Comparison of ENCODE assay signal across 1 cellular context in the genomic region with DNA sequence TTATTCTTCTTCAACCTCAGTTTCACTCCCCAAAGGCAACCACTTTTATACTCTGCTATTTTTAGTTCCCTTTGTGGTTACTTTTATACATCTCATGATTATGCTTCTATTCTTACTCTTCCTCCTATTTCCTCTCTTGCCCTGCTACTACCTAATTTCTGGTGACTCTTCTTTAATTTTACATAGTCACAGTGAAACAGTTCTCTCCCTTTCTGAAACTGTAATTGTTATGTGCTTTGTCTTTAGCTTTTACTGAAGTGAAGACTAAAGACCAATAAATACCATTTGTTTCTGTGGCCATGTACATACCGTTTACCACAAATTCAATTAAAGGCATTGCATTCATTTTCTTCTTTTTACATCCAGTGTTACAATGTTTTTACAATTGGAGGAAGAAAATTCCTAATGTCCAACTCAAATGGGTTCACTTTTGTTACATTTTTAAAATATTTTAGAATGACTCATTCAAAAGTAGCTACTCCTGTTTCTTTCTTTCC.
TF ChIP-seq lines count a peak whose summit lies in the region.

No MANE protein-coding gene starts in this region.

TF ChIP-seq in HepG2, 621 proteins besides CTCF, POLR2A, EP300 and RAD21 (continued from another document):
- TF ChIP-seq HNRNPH1 (optimal IDR thresholded peaks at IDR 0.05; ENCODE audit: low read depth, low read length) (no peak), CHD4 (IDR thresholded peaks at IDR 0.05; ENCODE audit: borderline replicate concordance, low read length) (no peak), GABPA (IDR thresholded peaks at IDR 0.05; ENCODE audit: low read depth, low read length) (no peak), GABPA (CRISPR knock-in tag; IDR thresholded peaks at IDR 0.05; ENCODE audit: low read depth) (no peak), FOSL1 (CRISPR knock-in tag; IDR thresholded peaks at IDR 0.05; ENCODE audit: borderline replicate concordance) (no peak), ZNF367 (CRISPR knock-in tag; IDR thresholded peaks at IDR 0.05; ENCODE audit: borderline replicate concordance) (no peak), BRD4 (CRISPR knock-in tag; IDR thresholded peaks at IDR 0.05) (no peak)
- TF ChIP-seq, protein P1, sequence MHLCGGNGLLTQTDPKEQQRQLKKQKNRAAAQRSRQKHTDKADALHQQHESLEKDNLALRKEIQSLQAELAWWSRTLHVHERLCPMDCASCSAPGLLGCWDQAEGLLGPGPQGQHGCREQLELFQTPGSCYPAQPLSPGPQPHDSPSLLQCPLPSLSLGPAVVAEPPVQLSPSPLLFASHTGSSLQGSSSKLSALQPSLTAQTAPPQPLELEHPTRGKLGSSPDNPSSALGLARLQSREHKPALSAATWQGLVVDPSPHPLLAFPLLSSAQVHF (CRISPR knock-in tag; IDR thresholded peaks at IDR 0.05): no peak
